Comparison of ENCODE assay signal across 9 cellular contexts in the genomic region with DNA sequence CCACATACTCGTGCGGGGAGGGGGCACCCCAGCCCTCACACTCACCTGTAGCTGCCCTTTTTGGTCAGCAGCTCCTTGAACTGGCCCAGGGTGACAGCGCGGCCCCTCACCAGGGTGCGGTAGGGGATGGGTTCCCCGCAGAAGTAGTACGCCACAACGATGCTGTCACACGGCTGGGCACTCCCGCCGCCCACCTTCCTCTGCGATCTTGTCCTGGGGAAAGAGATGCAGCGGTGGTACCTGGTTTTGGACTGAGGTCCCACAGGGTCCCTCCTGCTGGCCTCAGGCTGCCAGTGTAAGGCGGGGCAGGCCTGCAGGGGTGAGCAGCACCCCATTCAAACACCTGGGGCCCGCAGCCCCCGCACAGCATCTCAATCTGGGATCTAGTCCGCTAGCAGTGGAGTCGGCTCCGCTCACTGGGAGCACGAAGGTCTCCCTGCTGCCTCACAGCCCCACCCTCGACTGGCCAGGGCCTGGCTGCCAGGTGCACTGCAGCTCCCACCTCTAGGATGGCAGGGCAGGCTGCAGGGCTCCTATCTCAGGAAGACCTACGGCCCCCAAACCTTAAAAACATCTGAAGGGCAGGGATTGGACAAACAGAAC. TPM values are rescaled to one million over a fixed set of nuclear protein-coding genes. Genes with fewer than 3 reads are reported as not detected.
"Had no signal": no experiment of that assay in that cellular context is flagged by ENCODE, and none has a peak within 500 bp of the region (broad histone marks: within the 10 kb centered on the region; RNA-seq: fewer than 3 reads in every experiment).

No MANE protein-coding gene starts in this region.

- H3K4me3 Mint-ChIP-seq: GM23338, H9, HFFc6 had no signal

- FAIRE-seq: H1, H54, HTR-8/SVneo, K562 had no signal

- H3K27ac ChIP-seq: HL-60 had no signal

- H3K4me3 ChIP-seq: GM23338, K562 had no signal

- ATAC-seq: GM23338, K562 had no signal

- DNase-seq: H9, HCEC 1CT, HFFc6 had no signal

- H3K4me1 Mint-ChIP-seq: GM23338, H9 had no signal

- H3K4me2 ChIP-seq: GM23338 had no signal

- H3K9me3 Mint-ChIP-seq: GM23338, HFFc6 had no signal

- H3K27ac Mint-ChIP-seq: GM23338, H9, HFFc6 had no signal

- H2AFZ ChIP-seq: GM23338 had no signal

RNA-seq across cellular contexts. Expression of gene PDIA2, which starts 6.5 kb away (rescaled TPM):
- total RNA-seq: HFFc6 had no signal

RNA-seq across cellular contexts. Expression of gene ARHGDIG, which starts 9.1 kb away (rescaled TPM):
- total RNA-seq: HFFc6 had no signal

RNA-seq across cellular contexts. Expression of gene RGS11, which starts 13.8 kb away (rescaled TPM):
- total RNA-seq: K562 had no signal
- polyA plus RNA-seq: K562 had no signal
